Comparison of ENCODE assay signal across 8 cellular contexts in genomic region chr22:46070215-46070721, GRCh38.
A peak's percentile ranks its signal among the peaks of the same experiment; 100 is the strongest.
DNase-seq lines count a peak whose midpoint lies in the region; ATAC-seq and TF ChIP-seq lines count a peak whose summit lies in the region.

No MANE protein-coding gene starts in this region.

- no peaks in the 10 kb centered on the region for H3K79me1 ChIP-seq in trophoblast cell (ENCODE audit: low read length)

- H3K9me3 Mint-ChIP-seq in CD4-positive, alpha-beta T cell, result no peaks in the 10 kb centered on the region
- no peaks in the 10 kb centered on the region for H3K9me3 Mint-ChIP-seq in activated CD4-positive, alpha-beta memory T cell treated with anti-CD3 and anti-CD28 coated beads for 36 hours
- no peaks in the 10 kb centered on the region for H3K9me3 Mint-ChIP-seq in endothelial cell (ENCODE audit: unreplicated experiment)

- no peak overlapping the region for H2BK12ac ChIP-seq in trophoblast cell (ENCODE audit: low read length)

- intact Hi-C loops in CD4-positive, alpha-beta T cell (cut with DNase I, micrococcal nuclease), result loop anchor here (1.0 to 5.0 kb wide), 3 partner anchors 15 to 82 kb away; partner anchors contain the start of gene PPARA (in 1 of the 2)
- intact Hi-C loops in activated CD4-positive, alpha-beta memory T cell treated with anti-CD3 and anti-CD28 coated beads for 36 hours (cut with micrococcal nuclease), result loop anchor here (1.0 kb wide), 1 partner anchor 56 kb away; no protein-coding TSS in a partner anchor

- no peak overlapping the region for H2BK5ac ChIP-seq in trophoblast cell (ENCODE audit: low read depth, low read length, poor library complexity)

- ATAC-seq in CD4-positive, alpha-beta T cell (ENCODE audit: poor library complexity), result peak; percentile 22
- peak; percentile 3 for ATAC-seq in HG02763 (IDR thresholded peaks at IDR 0.05; ENCODE audit: unreplicated experiment)
- ATAC-seq in GM21619 (IDR thresholded peaks at IDR 0.05; ENCODE audit: unreplicated experiment), result no peak

- no peak overlapping the region for H4K12ac ChIP-seq in trophoblast cell (ENCODE audit: low read depth, low read length)

- POLR2A ChIA-PET in CD4-positive, alpha-beta T cell (lab: Charles Lee), result interaction anchor here (0.7 to 3.3 kb wide), 7 partner anchors 17 to 79 kb away, joined by 3 to 33 read pairs (median 5); no protein-coding TSS in a partner anchor
- POLR2A ChIA-PET in activated CD4-positive, alpha-beta memory T cell treated with anti-CD3 and anti-CD28 coated beads for 36 hours (lab: Charles Lee), result interaction anchor here (1.0 to 2.5 kb wide), 8 partner anchors 12 to 64 kb away, joined by 3 to 10 read pairs (median 6); no protein-coding TSS in a partner anchor

- no peak overlapping the region for H3K9ac ChIP-seq in trophoblast cell (ENCODE audit: low read length)

- peak overlapping the region; percentile 67 to 71 for H3K4me3 ChIP-seq in foreskin fibroblast (ENCODE audit: low read depth in 1 of 2, low read length in 2 of 2)
- H3K4me3 ChIP-seq in trophoblast cell (ENCODE audit: low read depth, low read length), result peak overlapping the region; percentile 70

- H3K4me1 ChIP-seq in trophoblast cell (ENCODE audit: control insufficient read depth in 1 of 2, insufficient read depth in 2 of 2, low read length in 2 of 2), result peaks cover 4 to 5% of the 10 kb centered on the region in 2 experiments

- peak overlapping the region; percentile 87 for H3K27ac Mint-ChIP-seq in CD4-positive, alpha-beta T cell
- peak overlapping the region; percentile 90 for H3K27ac Mint-ChIP-seq in activated CD4-positive, alpha-beta memory T cell treated with anti-CD3 and anti-CD28 coated beads for 36 hours
- H3K27ac Mint-ChIP-seq in endothelial cell (ENCODE audit: unreplicated experiment), result no peak overlapping the region

- peaks cover 51% of the 10 kb centered on the region for H3K4me1 Mint-ChIP-seq in CD4-positive, alpha-beta T cell (ENCODE audit: low read depth)
- H3K4me1 Mint-ChIP-seq in activated CD4-positive, alpha-beta memory T cell treated with anti-CD3 and anti-CD28 coated beads for 36 hours (ENCODE audit: low read depth), result peaks cover 48% of the 10 kb centered on the region
- no peaks in the 10 kb centered on the region for H3K4me1 Mint-ChIP-seq in endothelial cell (ENCODE audit: unreplicated experiment)

- H3K4me3 Mint-ChIP-seq in CD4-positive, alpha-beta T cell, result peak overlapping the region; percentile 90
- peak overlapping the region; percentile 86 for H3K4me3 Mint-ChIP-seq in activated CD4-positive, alpha-beta memory T cell treated with anti-CD3 and anti-CD28 coated beads for 36 hours
- no peak overlapping the region for H3K4me3 Mint-ChIP-seq in endothelial cell (ENCODE audit: unreplicated experiment)

- H4K91ac ChIP-seq in trophoblast cell (ENCODE audit: low read depth, low read length), result no peak overlapping the region

- H3K27me3 ChIP-seq in CD4-positive, alpha-beta T cell (ENCODE audit: control insufficient read depth, insufficient read depth, low read length), result no peaks in the 10 kb centered on the region
- H3K27me3 ChIP-seq in trophoblast cell (ENCODE audit: insufficient read depth, low read length), result peaks cover 48% of the 10 kb centered on the region

- H3K18ac ChIP-seq in trophoblast cell (ENCODE audit: low read length), result no peak overlapping the region

- no CpG with 5 or more reads among the region's 44 CpGs for WGBS in trophoblast cell (ENCODE audit: extremely low coverage, insufficient coverage, insufficient read length)

- no peak overlapping the region for H2AK5ac ChIP-seq in trophoblast cell (ENCODE audit: low read length)

- H3K4ac ChIP-seq in trophoblast cell (ENCODE audit: low read depth, low read length), result no peak overlapping the region

- H2AFZ ChIP-seq in trophoblast cell (ENCODE audit: insufficient read depth, low read length, poor library complexity), result no peak overlapping the region

- no peak overlapping the region for H3K23ac ChIP-seq in trophoblast cell (ENCODE audit: low read length)

- H4K8ac ChIP-seq in trophoblast cell (ENCODE audit: low read depth, low read length), result no peak overlapping the region

- no peaks in the 10 kb centered on the region for H3K79me2 ChIP-seq in trophoblast cell (ENCODE audit: control insufficient read depth, insufficient read depth, low read length, poor library complexity)

- no peaks in the 10 kb centered on the region for H3K36me3 Mint-ChIP-seq in CD4-positive, alpha-beta T cell (ENCODE audit: low read depth)
- peaks cover 1% of the 10 kb centered on the region for H3K36me3 Mint-ChIP-seq in activated CD4-positive, alpha-beta memory T cell treated with anti-CD3 and anti-CD28 coated beads for 36 hours
- no peaks in the 10 kb centered on the region for H3K36me3 Mint-ChIP-seq in endothelial cell (ENCODE audit: low read depth, unreplicated experiment)

- H3K9me3 ChIP-seq in CD4-positive, alpha-beta T cell (ENCODE audit: control insufficient read depth, low read length), result no peaks in the 10 kb centered on the region
- H3K9me3 ChIP-seq in trophoblast cell (ENCODE audit: insufficient read depth, low read depth, low read length), result peaks cover 2% of the 10 kb centered on the region

- CTCF ChIA-PET in CD4-positive, alpha-beta T cell (lab: Charles Lee), result interaction anchor here (0.6 to 1.0 kb wide), 2 partner anchors 17 to 64 kb away, joined by 3 read pairs; no protein-coding TSS in a partner anchor
- CTCF ChIA-PET in activated CD4-positive, alpha-beta memory T cell treated with anti-CD3 and anti-CD28 coated beads for 36 hours (lab: Charles Lee), result interaction anchor here (0.8 to 1.4 kb wide), 8 partner anchors 9 to 265 kb away, joined by 3 to 10 read pairs (median 3); partner anchors contain the start of gene TRMU

- H3K27me3 Mint-ChIP-seq in CD4-positive, alpha-beta T cell, result no peaks in the 10 kb centered on the region
- H3K27me3 Mint-ChIP-seq in activated CD4-positive, alpha-beta memory T cell treated with anti-CD3 and anti-CD28 coated beads for 36 hours, result peaks cover 2% of the 10 kb centered on the region
- H3K27me3 Mint-ChIP-seq in endothelial cell (ENCODE audit: unreplicated experiment), result peaks cover 17% of the 10 kb centered on the region

- no peaks in the 10 kb centered on the region for H3K36me3 ChIP-seq in trophoblast cell (ENCODE audit: control insufficient read depth in 1 of 2, insufficient read depth in 2 of 2, low read length in 2 of 2)

- no peak overlapping the region for H2BK120ac ChIP-seq in trophoblast cell (ENCODE audit: insufficient read depth, low read length, poor library complexity)

- no peak for DNase-seq in CD4-positive, alpha-beta T cell
- peak; percentile 50 for DNase-seq in activated CD4-positive, alpha-beta memory T cell treated with anti-CD3 and anti-CD28 coated beads for 36 hours
- DNase-seq in foreskin fibroblast (peak; percentile 64 to 84), trophoblast cell (peak in 1 of 2 donors; percentile 28), endothelial cell (ENCODE audit: low spot score) (no peak), COLO829 (ENCODE audit: low spot score) (no peak)

- H3K4me2 ChIP-seq in trophoblast cell (ENCODE audit: low read length), result peak overlapping the region; percentile 92

- H3K27ac ChIP-seq in CD4-positive, alpha-beta T cell (ENCODE audit: low read depth, low read length), result peak overlapping the region; percentile 70
- H3K27ac ChIP-seq in trophoblast cell (ENCODE audit: low read depth, low read length), result no peak overlapping the region

- no peak overlapping the region for H3K14ac ChIP-seq in trophoblast cell (ENCODE audit: low read length)

- TF ChIP-seq CTCF in CD4-positive, alpha-beta T cell (IDR thresholded peaks at IDR 0.05), result no peak
- no peak for TF ChIP-seq CTCF in foreskin fibroblast (IDR thresholded peaks at IDR 0.05; ENCODE audit: low read depth, low read length)
- no peak for TF ChIP-seq CTCF in endothelial cell (IDR thresholded peaks at IDR 0.05; ENCODE audit: unreplicated experiment)

Comparison
In these comparisons a context has a peak if more than half of its experiments do, and no peak if none do; other contexts are left out.
1. DNase-seq: peak in activated CD4-positive, alpha-beta memory T cell treated with anti-CD3 and anti-CD28 coated beads for 36 hours (single experiment) and foreskin fibroblast (2 of 2); none in CD4-positive, alpha-beta T cell (0 of 10), endothelial cell (single experiment) and COLO829 (single experiment).